Comparison of ENCODE assay signal across 8 cellular contexts in the genomic region with DNA sequence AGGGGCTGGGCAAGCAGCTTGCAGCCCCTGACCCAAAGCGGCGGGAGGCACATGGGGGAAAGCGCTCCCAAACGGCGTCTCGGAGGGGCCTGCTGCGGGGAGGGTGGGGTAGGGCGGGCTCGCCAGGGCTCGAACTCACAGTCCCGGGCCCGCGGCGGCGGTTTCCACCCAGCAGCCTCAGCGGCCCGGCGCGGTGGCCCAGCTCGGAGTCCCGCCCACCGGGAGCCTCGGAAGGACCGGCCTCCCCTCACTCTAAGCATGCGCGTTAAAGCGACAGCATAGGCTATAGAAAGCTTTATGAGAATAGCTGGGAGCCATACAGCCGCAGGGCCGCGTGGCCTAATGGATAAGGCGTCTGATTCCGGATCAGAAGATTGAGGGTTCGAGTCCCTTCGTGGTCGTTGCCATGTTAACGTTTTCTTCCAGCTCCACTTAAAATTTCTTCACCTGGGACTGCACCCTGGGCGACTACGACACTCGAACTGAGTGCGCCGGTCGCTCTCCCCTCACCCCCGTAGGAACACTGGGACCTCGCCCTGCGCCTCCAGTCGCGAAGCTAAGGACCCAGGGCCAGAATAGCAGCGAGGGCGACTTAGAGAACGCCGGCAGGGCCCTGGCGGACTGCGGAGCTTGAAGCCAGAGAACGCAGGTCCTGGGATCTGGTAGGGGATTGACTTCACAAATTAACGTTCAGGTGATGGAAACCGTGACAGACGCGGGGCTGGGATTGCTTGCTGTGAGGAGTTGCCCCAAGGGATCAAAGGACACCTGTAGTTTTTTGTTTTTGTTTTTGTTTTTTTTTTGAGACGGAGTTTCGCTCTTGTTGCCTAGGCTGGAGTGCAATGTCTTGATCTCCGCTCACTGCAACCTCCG. TPM values are rescaled to one million over a fixed set of nuclear protein-coding genes. Genes with fewer than 3 reads are reported as not detected.
DNase-seq lines count a peak whose midpoint lies in the region; ATAC-seq and TF ChIP-seq lines count a peak whose summit lies in the region.

No MANE protein-coding gene starts in this region.

- 1 to 5% (median 2%) methylated on average over 33 to 62 of the region's 62 CpGs for WGBS in heart left ventricle, 4 donors

- TF ChIP-seq CTCF in GM12875 (IDR thresholded peaks at IDR 0.05; ENCODE audit: borderline replicate concordance, insufficient read depth, low read depth, low read length) (no peak), heart left ventricle (IDR thresholded peaks at IDR 0.05) (peak in 1 of 12 donors; percentile 8), type B pancreatic cell (conservative IDR thresholded peaks at IDR 0.05) (peak; percentile 16)

- no peaks in the 10 kb centered on the region for H3K27me3 ChIP-seq in heart left ventricle

- peaks cover 0 to 7% (median 0%) of the 10 kb centered on the region in 12 donors for H3K9me3 ChIP-seq in heart left ventricle

- H3K4me1 Mint-ChIP-seq in activated naive CD8-positive, alpha-beta T cell treated with anti-CD3 and anti-CD28 coated beads, Interleukin-2, amount 50 U/mL, for 24 hours = peaks cover 29% of the 10 kb centered on the region
- H3K4me1 Mint-ChIP-seq in type B pancreatic cell (ENCODE audit: unreplicated experiment) = peaks cover 18% of the 10 kb centered on the region

- H3K4me1 ChIP-seq in heart left ventricle = peaks cover 0 to 32% (median 17%) of the 10 kb centered on the region in 12 donors

- peak overlapping the region; percentile 71 for H3K4me3 ChIP-seq in GM12875 (ENCODE audit: low read depth, low read length)
- peak overlapping the region; percentile 24 to 82 (median 71) for H3K4me3 ChIP-seq in heart left ventricle

- H3K36me3 ChIP-seq in heart left ventricle = no peaks in the 10 kb centered on the region

- peak in 1 of 2 donors; percentile 49 for TF ChIP-seq POLR2A in heart left ventricle (IDR thresholded peaks at IDR 0.05)

- peak; percentile 95 to 100 (median 99) for DNase-seq in NCI-H1417 (lab: John Stamatoyannopoulos, UW)
- DNase-seq in SW 1271 (lab: John Stamatoyannopoulos, UW) = peak; percentile 87 to 88
- DNase-seq in activated naive CD8-positive, alpha-beta T cell treated with anti-CD3 and anti-CD28 coated beads, Interleukin-2, amount 50 U/mL, for 24 hours = peak; percentile 97
- DNase-seq in heart left ventricle = peak; percentile 94 to 96 (median 95)
- DNase-seq in posterior cingulate gyrus = peak; percentile 88 to 98 (median 92)
- peak; percentile 100 for DNase-seq in type B pancreatic cell (ENCODE audit: extremely low spot score, unreplicated experiment)

- H3K9me3 Mint-ChIP-seq in activated naive CD8-positive, alpha-beta T cell treated with anti-CD3 and anti-CD28 coated beads, Interleukin-2, amount 50 U/mL, for 24 hours = peaks cover 4% of the 10 kb centered on the region
- H3K9me3 Mint-ChIP-seq in type B pancreatic cell = no peaks in the 10 kb centered on the region

- intact Hi-C loops in heart left ventricle (cut with DNase I) = loop anchor here in 1 of 10 donors (5.0 kb wide), 1 partner anchor 112 kb away; no protein-coding TSS in a partner anchor
- intact Hi-C loops in posterior cingulate gyrus (cut with DNase I) = no loop called here

- peak overlapping the region; percentile 51 to 94 (median 88) for H3K27ac ChIP-seq in heart left ventricle

- ATAC-seq in HG02763 (IDR thresholded peaks at IDR 0.05; ENCODE audit: unreplicated experiment) = peak; percentile 81
- ATAC-seq in activated naive CD8-positive, alpha-beta T cell treated with anti-CD3 and anti-CD28 coated beads, Interleukin-2, amount 50 U/mL, for 24 hours = peak; percentile 87
- peak; percentile 91 to 94 (median 94) for ATAC-seq in heart left ventricle

- peak overlapping the region; percentile 94 for H3K27ac Mint-ChIP-seq in activated naive CD8-positive, alpha-beta T cell treated with anti-CD3 and anti-CD28 coated beads, Interleukin-2, amount 50 U/mL, for 24 hours
- H3K27ac Mint-ChIP-seq in type B pancreatic cell = peak overlapping the region; percentile 99

- peak overlapping the region; percentile 86 for H3K4me3 Mint-ChIP-seq in activated naive CD8-positive, alpha-beta T cell treated with anti-CD3 and anti-CD28 coated beads, Interleukin-2, amount 50 U/mL, for 24 hours
- peak overlapping the region; percentile 94 for H3K4me3 Mint-ChIP-seq in type B pancreatic cell

- H3K27me3 Mint-ChIP-seq in activated naive CD8-positive, alpha-beta T cell treated with anti-CD3 and anti-CD28 coated beads, Interleukin-2, amount 50 U/mL, for 24 hours = peaks cover 9% of the 10 kb centered on the region
- peaks cover 15% of the 10 kb centered on the region for H3K27me3 Mint-ChIP-seq in type B pancreatic cell

- peaks cover 6% of the 10 kb centered on the region for H3K36me3 Mint-ChIP-seq in activated naive CD8-positive, alpha-beta T cell treated with anti-CD3 and anti-CD28 coated beads, Interleukin-2, amount 50 U/mL, for 24 hours (ENCODE audit: low read depth)
- no peaks in the 10 kb centered on the region for H3K36me3 Mint-ChIP-seq in type B pancreatic cell

RNA-seq across cellular contexts. Expression of a gene that starts 15.8 kb away (rescaled TPM):
- 10 to 100 TPM in 2 of 9 donors, 1 to 10 TPM in 7; 6.7 to 14.3 (median 8.2) TPM for total RNA-seq in heart left ventricle
- 10 to 100 TPM in 1 of 2 donors, 1 to 10 TPM in 1; 8.7 to 14.2 TPM for polyA plus RNA-seq in heart left ventricle
- total RNA-seq in type B pancreatic cell (ENCODE audit: low replicate concordance) = 11.6 and 13.3 TPM in 2 replicates

RNA-seq across cellular contexts. Expression of a gene that starts 37.4 kb away (rescaled TPM):
- not detected for total RNA-seq in heart left ventricle
- not detected for polyA plus RNA-seq in heart left ventricle
- 0.34 TPM in 1 of 2 replicates, not detected in the other for total RNA-seq in type B pancreatic cell (ENCODE audit: low replicate concordance)

RNA-seq across cellular contexts. Expression of a gene that starts 38.2 kb away (rescaled TPM):
- total RNA-seq in heart left ventricle (10 to 100 TPM in 2 of 9 donors, 1 to 10 TPM in 7; 7.4 to 19.8 (median 8.1) TPM), type B pancreatic cell (ENCODE audit: low replicate concordance) (15.0 and 18.2 TPM in 2 replicates)
- 10 to 100 TPM; 13.9 to 17.0 TPM for polyA plus RNA-seq in heart left ventricle

RNA-seq across cellular contexts. Expression of a gene that starts 51.5 kb away (rescaled TPM):
- not detected for total RNA-seq in heart left ventricle
- polyA plus RNA-seq in heart left ventricle = not detected
- not detected in 2 replicates for total RNA-seq in type B pancreatic cell (ENCODE audit: low replicate concordance)

Comparison
In these comparisons a context has a peak if more than half of its experiments do, and no peak if none do; other contexts are left out.
1. Peak in every context shown above with its lines: DNase-seq, ATAC-seq, H3K4me3 ChIP-seq and H3K27ac ChIP-seq.